9 cellular contexts compared by ENCODE assay signal in the genomic region with DNA sequence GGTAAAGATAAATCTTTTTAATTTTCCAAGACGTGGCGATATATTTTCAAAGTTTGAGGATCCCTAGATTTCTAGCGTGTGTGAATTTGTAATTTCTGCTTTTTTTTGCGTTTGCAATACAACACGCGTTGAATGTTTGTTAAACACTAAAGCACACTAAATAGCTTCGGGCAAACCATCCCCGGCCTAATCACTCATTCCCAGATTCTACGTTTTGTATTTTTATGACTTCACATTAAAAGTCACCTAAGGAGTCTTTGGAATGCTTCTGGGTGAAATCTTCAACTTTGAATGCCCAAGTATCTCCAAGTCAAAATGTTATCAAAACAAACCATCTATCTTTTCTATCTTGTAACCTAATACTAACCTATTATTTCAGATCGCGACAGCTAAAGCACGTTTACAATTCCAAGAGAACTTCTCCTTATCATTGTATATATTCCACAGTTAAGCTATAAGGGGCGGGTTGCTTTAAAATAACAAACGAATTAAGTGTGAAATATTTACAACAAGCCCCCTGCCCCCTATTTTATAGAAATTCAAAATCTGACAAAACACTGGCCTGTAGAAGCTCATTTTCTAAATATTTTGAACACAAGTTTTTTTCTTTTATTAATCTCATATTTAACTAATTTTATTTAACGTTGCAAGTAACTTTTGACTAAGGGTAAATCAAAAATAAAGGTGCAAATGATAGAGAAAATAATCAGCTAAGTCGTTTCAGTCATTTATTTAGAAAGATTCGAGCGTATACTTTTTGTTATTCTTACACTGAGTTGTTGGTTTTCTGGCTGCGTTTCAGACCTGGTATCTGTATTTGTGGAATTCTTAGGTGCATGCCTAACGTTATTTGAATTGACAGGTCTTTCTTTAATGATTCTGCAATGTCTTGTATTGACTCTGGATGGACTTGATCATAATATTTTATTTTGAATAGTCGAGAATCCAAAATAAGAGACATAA. TPM values are rescaled to one million over a fixed set of nuclear protein-coding genes. Genes with fewer than 3 reads are reported as not detected.
DNase-seq lines count a peak whose midpoint lies in the region; ATAC-seq and TF ChIP-seq lines count a peak whose summit lies in the region.
"Had no signal": no experiment of that assay in that cellular context is flagged by ENCODE, and none has a peak within 500 bp of the region (broad histone marks: within the 10 kb centered on the region; RNA-seq: fewer than 3 reads in every experiment).

No MANE protein-coding gene starts in this region.

- TF ChIP-seq CTCF in Caco-2 (IDR thresholded peaks at IDR 0.05; ENCODE audit: insufficient read depth in 1 of 2, low read depth in 1 of 2, low read length in 1 of 2, severe bottlenecking in 1 of 2, unreplicated experiment in 1 of 2) (no peak), nephron (IDR thresholded peaks at IDR 0.05; ENCODE audit: unreplicated experiment in 3 of 3) (no peak)

- POLR2A ChIA-PET in Caco-2 (lab: Charles Lee) = no interaction called here

- H3K36me3 Mint-ChIP-seq in Caco-2 (ENCODE audit: insufficient read depth, unreplicated experiment) (no peaks in the 10 kb centered on the region), nephron (ENCODE audit: low read depth) (peaks cover 13% of the 10 kb centered on the region)
- H3K36me3 Mint-ChIP-seq in dendritic cell treated with granulocyte-macrophage colony-stimulating factor and Interleukin-4, amounts not matched to agents 40 ng/mL and 50 ng/mL, for 4 days (ENCODE audit: low read depth) = no peaks in the 10 kb centered on the region

- BruUV-seq in Caco-2 (replicated peaks; lab: Mats Ljungman, UMichigan) = no TSS peak

- no peaks in the 10 kb centered on the region for H3K36me3 ChIP-seq in Caco-2 (ENCODE audit: control insufficient read depth, insufficient read depth, low read length)

- no peaks in the 10 kb centered on the region for H3K27me3 ChIP-seq in Caco-2 (replicated peaks; ENCODE audit: control insufficient read depth, insufficient read depth, low read length)

- no peak for TF ChIP-seq EP300 in Ishikawa (IDR thresholded peaks at IDR 0.05; ENCODE audit: borderline replicate concordance)

- H3K4me3 Mint-ChIP-seq in Caco-2 (ENCODE audit: unreplicated experiment) (peak overlapping the region; percentile 73), nephron (peak overlapping the region; percentile 94 to 96 (median 94))
- peak overlapping the region; percentile 71 for H3K4me3 Mint-ChIP-seq in dendritic cell treated with granulocyte-macrophage colony-stimulating factor and Interleukin-4, amounts not matched to agents 40 ng/mL and 50 ng/mL, for 4 days

- ATAC-seq in GM21390 (IDR thresholded peaks at IDR 0.05; ENCODE audit: unreplicated experiment) (no peak), HG02678 (IDR thresholded peaks at IDR 0.05; ENCODE audit: unreplicated experiment) (no peak), HG03432 (IDR thresholded peaks at IDR 0.05; ENCODE audit: unreplicated experiment) (no peak)
- ATAC-seq: activated T-cell treated with anti-CD3 and anti-CD28 coated beads, Interleukin-2, amount 50 U/mL, for 4 hours had no signal

- no peak for TF ChIP-seq RAD21 in Ishikawa (IDR thresholded peaks at IDR 0.05; ENCODE audit: low read depth)

- no peak overlapping the region for H3K27ac Mint-ChIP-seq in Caco-2 (ENCODE audit: unreplicated experiment)
- no peak overlapping the region for H3K27ac Mint-ChIP-seq in dendritic cell treated with granulocyte-macrophage colony-stimulating factor and Interleukin-4, amounts not matched to agents 40 ng/mL and 50 ng/mL, for 4 days
- H3K27ac Mint-ChIP-seq in nephron = peak overlapping the region; percentile 95 to 97 (median 95)

- H3K9me3 Mint-ChIP-seq in Caco-2 (ENCODE audit: unreplicated experiment) (no peaks in the 10 kb centered on the region), nephron (peaks cover 3% of the 10 kb centered on the region)
- no peaks in the 10 kb centered on the region for H3K9me3 Mint-ChIP-seq in dendritic cell treated with granulocyte-macrophage colony-stimulating factor and Interleukin-4, amounts not matched to agents 40 ng/mL and 50 ng/mL, for 4 days
- H3K9me3 Mint-ChIP-seq: activated T-cell treated with anti-CD3 and anti-CD28 coated beads, Interleukin-2, amount 50 U/mL, for 4 hours had no signal

- H3K27me3 Mint-ChIP-seq in Caco-2 (ENCODE audit: insufficient read depth, unreplicated experiment) = peaks cover 7% of the 10 kb centered on the region
- H3K27me3 Mint-ChIP-seq in dendritic cell treated with granulocyte-macrophage colony-stimulating factor and Interleukin-4, amounts not matched to agents 40 ng/mL and 50 ng/mL, for 4 days = peaks cover 56% of the 10 kb centered on the region
- peaks cover 76% of the 10 kb centered on the region for H3K27me3 Mint-ChIP-seq in nephron (ENCODE audit: low read depth)

- H3K4me1 ChIP-seq in Caco-2 = 0 out of 2 replicates have a peak, but pooled peaks cover 8% of the 10 kb centered on the region

- CTCF ChIA-PET in Caco-2 (lab: Charles Lee) = no interaction called here

- H3K4me1 Mint-ChIP-seq in Caco-2 (ENCODE audit: low read depth, unreplicated experiment) = no peaks in the 10 kb centered on the region
- peaks cover 20% of the 10 kb centered on the region for H3K4me1 Mint-ChIP-seq in dendritic cell treated with granulocyte-macrophage colony-stimulating factor and Interleukin-4, amounts not matched to agents 40 ng/mL and 50 ng/mL, for 4 days (ENCODE audit: low read depth)
- peaks cover 40% of the 10 kb centered on the region for H3K4me1 Mint-ChIP-seq in nephron

- DNase-seq in Caco-2 = no peak
- DNase-seq in COLO829 (ENCODE audit: low spot score) = no peak
- DNase-seq: activated T-cell treated with anti-CD3 and anti-CD28 coated beads, Interleukin-2, amount 50 U/mL, for 4 hours had no signal

- H3K9me3 ChIP-seq in Caco-2 = no peaks in the 10 kb centered on the region

- H3K4me3 ChIP-seq in Caco-2 (ENCODE audit: low read depth, low read length) = peak overlapping the region; percentile 48

- intact Hi-C loops in Caco-2 (cut with micrococcal nuclease; ENCODE audit: unreplicated experiment) = loop anchor here (2.0 to 10.0 kb wide), 2 partner anchors 56 to 206 kb away; no protein-coding TSS in a partner anchor
- intact Hi-C loops in dendritic cell treated with granulocyte-macrophage colony-stimulating factor and Interleukin-4, amounts not matched to agents 40 ng/mL and 50 ng/mL, for 4 days (cut with micrococcal nuclease) = no loop called here

TF ChIP-seq in Ishikawa, 13 proteins besides CTCF, POLR2A, EP300 and RAD21:
- TF ChIP-seq NFIC (IDR thresholded peaks at IDR 0.05) = no peak
- no peak for TF ChIP-seq CEBPB (IDR thresholded peaks at IDR 0.05)
- TF ChIP-seq, protein P1, sequence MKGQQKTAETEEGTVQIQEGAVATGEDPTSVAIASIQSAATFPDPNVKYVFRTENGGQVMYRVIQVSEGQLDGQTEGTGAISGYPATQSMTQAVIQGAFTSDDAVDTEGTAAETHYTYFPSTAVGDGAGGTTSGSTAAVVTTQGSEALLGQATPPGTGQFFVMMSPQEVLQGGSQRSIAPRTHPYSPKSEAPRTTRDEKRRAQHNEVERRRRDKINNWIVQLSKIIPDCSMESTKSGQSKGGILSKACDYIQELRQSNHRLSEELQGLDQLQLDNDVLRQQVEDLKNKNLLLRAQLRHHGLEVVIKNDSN (IDR thresholded peaks at IDR 0.05) = no peak
- TF ChIP-seq ZBTB7A (IDR thresholded peaks at IDR 0.05; ENCODE audit: low read depth) = no peak
- 0 out of 2 replicates have a peak, but pooled peaks have one; percentile 21 for TF ChIP-seq CREB1 (IDR thresholded peaks at IDR 0.05; ENCODE audit: low read depth)
- no peak for TF ChIP-seq TEAD4 (IDR thresholded peaks at IDR 0.05)
- no peak for TF ChIP-seq TAF1 (IDR thresholded peaks at IDR 0.05; ENCODE audit: low read depth)
- TF ChIP-seq YY1 (IDR thresholded peaks at IDR 0.05; ENCODE audit: low read depth) = no peak
- no peak for TF ChIP-seq FOXM1 (IDR thresholded peaks at IDR 0.05; ENCODE audit: borderline replicate concordance, low read depth)

RNA-seq across cellular contexts. Expression of a gene that starts 1.2 kb away (rescaled TPM):
- total RNA-seq in Caco-2 (2022) = not detected in 2 replicates
- total RNA-seq: activated T-cell treated with anti-CD3 and anti-CD28 coated beads, Interleukin-2, amount 50 U/mL, for 4 hours had no signal

Comparison
In these comparisons a context has a peak if more than half of its experiments do, and no peak if none do; other contexts are left out.
1. H3K27ac Mint-ChIP-seq: peak in nephron (3 of 3); none in Caco-2 (single experiment) and dendritic cell treated with granulocyte-macrophage colony-stimulating factor and Interleukin-4, amounts not matched to agents 40 ng/mL and 50 ng/mL, for 4 days (single experiment).
2. Peak in every context shown above with its lines, with median percentiles within 50 percentile points of each other: H3K4me3 Mint-ChIP-seq.